Comparison of ENCODE assay signal across 32 cellular contexts in the genomic region with DNA sequence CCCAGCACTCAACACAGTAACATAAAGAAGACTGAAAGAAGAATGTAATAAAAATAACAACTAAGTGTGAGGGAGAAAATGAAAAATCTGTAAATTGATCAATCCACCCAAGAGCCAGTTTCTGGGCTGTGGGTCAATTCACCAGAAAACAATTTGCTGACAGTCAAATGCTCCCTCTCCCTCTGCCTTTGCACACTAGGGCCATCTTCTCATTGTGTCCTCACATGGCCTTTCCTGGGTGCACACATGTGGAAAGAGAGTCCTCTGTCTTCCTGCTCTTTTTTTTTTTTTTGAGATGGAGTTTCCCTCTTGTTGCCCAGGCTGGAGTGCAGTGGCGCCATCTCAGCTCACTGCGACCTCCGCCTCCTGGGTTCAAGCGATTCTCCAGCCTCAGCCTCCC. TPM values are rescaled to one million over a fixed set of nuclear protein-coding genes. Genes with fewer than 3 reads are reported as not detected.
DNase-seq lines count a peak whose midpoint lies in the region; ATAC-seq lines count a peak whose summit lies in the region.
"Had no signal": no experiment of that assay in that cellular context is flagged by ENCODE, and none has a peak within 500 bp of the region (broad histone marks: within the 10 kb centered on the region; RNA-seq: fewer than 3 reads in every experiment).

No MANE protein-coding gene starts in this region.

- 0 out of 2 replicates have a peak overlapping the region, but pooled peaks have one; percentile 8 for H2AFZ ChIP-seq in GM23248

- no peaks in the 10 kb centered on the region for H4K20me1 ChIP-seq in BLaER1 treated with 17β-estradiol and CSF1 and Interleukin-3, amounts not matched to agents 10 nM and 100 nM
- H4K20me1 ChIP-seq in GM23248 (ENCODE audit: insufficient read depth): no peaks in the 10 kb centered on the region

- H3K27me3 Mint-ChIP-seq in activated CD4-positive, alpha-beta memory T cell treated with anti-CD3 and anti-CD28 coated beads for 36 hours: no peaks in the 10 kb centered on the region
- H3K27me3 Mint-ChIP-seq in immature natural killer cell (ENCODE audit: low read depth in 3 of 3): peaks cover 0 to 3% (median 0%) of the 10 kb centered on the region in 3 donors
- H3K27me3 Mint-ChIP-seq: activated naive CD4-positive, alpha-beta T cell treated with anti-CD3 and anti-CD28 coated beads, Interleukin-2, amount 50 U/mL, for 24 hours had no signal

- H3K27me3 ChIP-seq in BLaER1 treated with 17β-estradiol and CSF1 and Interleukin-3, amounts not matched to agents 10 nM and 100 nM: no peaks in the 10 kb centered on the region
- H3K27me3 ChIP-seq in GM23248 (replicated peaks; ENCODE audit: insufficient read depth): no peaks in the 10 kb centered on the region
- H3K27me3 ChIP-seq: right lobe of liver, stomach, thyroid gland had no signal

- H3K9me3 ChIP-seq in BLaER1 treated with 17β-estradiol and CSF1 and Interleukin-3, amounts not matched to agents 10 nM and 100 nM (replicated peaks in 1 of 11): peaks cover 0 to 5% (median 0%) of the 10 kb centered on the region in 11 experiments; a peak in 1 of 22 replicates
- H3K9me3 ChIP-seq in GM23248 (ENCODE audit: low read depth): no peaks in the 10 kb centered on the region
- H3K9me3 ChIP-seq: right lobe of liver, stomach, thyroid gland had no signal

- 0 out of 22 replicates have a peak overlapping the region, but pooled peaks of 1 of the 11 experiments have one; percentile 2 for H3K9ac ChIP-seq in BLaER1 treated with 17β-estradiol and CSF1 and Interleukin-3, amounts not matched to agents 10 nM and 100 nM
- H3K9ac ChIP-seq in GM23248: no peak overlapping the region
- H3K9ac ChIP-seq: KMS-11 had no signal

- H3K27ac ChIP-seq in BLaER1 treated with 17β-estradiol and CSF1 and Interleukin-3, amounts not matched to agents 10 nM and 100 nM: peak overlapping the region in 9 of 11 experiments; percentile 39 to 83 (median 72); a peak in 16 of 22 replicates
- H3K27ac ChIP-seq in GM23248: no peak overlapping the region
- H3K27ac ChIP-seq: KMS-11, right lobe of liver, thyroid gland had no signal

- H3K9me2 ChIP-seq in GM23248 (ENCODE audit: insufficient read depth): no peaks in the 10 kb centered on the region

- no peak overlapping the region for H3K4me3 ChIP-seq in BLaER1 treated with 17β-estradiol and CSF1 and Interleukin-3, amounts not matched to agents 10 nM and 100 nM
- H3K4me3 ChIP-seq in GM23248: no peak overlapping the region
- H3K4me3 ChIP-seq: right lobe of liver, stomach, thyroid gland had no signal

- peak overlapping the region in 10 of 11 experiments; percentile 8 to 89 (median 74); a peak in 17 of 22 replicates for H3K4me2 ChIP-seq in BLaER1 treated with 17β-estradiol and CSF1 and Interleukin-3, amounts not matched to agents 10 nM and 100 nM
- no peak overlapping the region for H3K4me2 ChIP-seq in GM23248 (ENCODE audit: unreplicated experiment)
- H3K4me2 ChIP-seq: KMS-11 had no signal

- H3K36me3 ChIP-seq in BLaER1 treated with 17β-estradiol and CSF1 and Interleukin-3, amounts not matched to agents 10 nM and 100 nM: no peaks in the 10 kb centered on the region
- H3K36me3 ChIP-seq in GM23248 (ENCODE audit: low read depth): no peaks in the 10 kb centered on the region
- H3K36me3 ChIP-seq: right lobe of liver, stomach, thyroid gland had no signal

- H3K4me1 Mint-ChIP-seq in activated CD4-positive, alpha-beta memory T cell treated with anti-CD3 and anti-CD28 coated beads for 36 hours (ENCODE audit: low read depth): peaks cover 31% of the 10 kb centered on the region
- peaks cover 36 to 39% of the 10 kb centered on the region in 2 donors for H3K4me1 Mint-ChIP-seq in immature natural killer cell

- ATAC-seq in left lobe of liver (no peak), GM21737 (IDR thresholded peaks at IDR 0.05; ENCODE audit: unreplicated experiment) (no peak)
- ATAC-seq: PC-3, right lobe of liver, WTC11 had no signal

- CTCF ChIA-PET in activated CD4-positive, alpha-beta memory T cell treated with anti-CD3 and anti-CD28 coated beads for 36 hours (lab: Charles Lee): no interaction called here

- peaks cover 27 to 69% (median 39%) of the 10 kb centered on the region in 10 experiments for H3K4me1 ChIP-seq in BLaER1 treated with 17β-estradiol and CSF1 and Interleukin-3, amounts not matched to agents 10 nM and 100 nM
- H3K4me1 ChIP-seq in GM23248 (ENCODE audit: insufficient read depth): peaks cover 30% of the 10 kb centered on the region
- H3K4me1 ChIP-seq: right lobe of liver, thyroid gland had no signal

- no peaks in the 10 kb centered on the region for H3K9me3 Mint-ChIP-seq in activated CD4-positive, alpha-beta memory T cell treated with anti-CD3 and anti-CD28 coated beads for 36 hours
- no peaks in the 10 kb centered on the region for H3K9me3 Mint-ChIP-seq in immature natural killer cell
- H3K9me3 Mint-ChIP-seq: activated naive CD4-positive, alpha-beta T cell treated with anti-CD3 and anti-CD28 coated beads, Interleukin-2, amount 50 U/mL, for 24 hours; activated T-helper 2 cell treated with anti-CD3 and anti-CD28 coated beads, Interferon-gamma antibody, Interleukin-2, Interleukin-4, amounts not matched to agents 10 μg/mL and 5 μg/mL and 100 μg/mL, durations not matched to agents 14 hours and 24 hours and 36 hours; H9 had no signal

- intact Hi-C loops in activated CD4-positive, alpha-beta memory T cell treated with anti-CD3 and anti-CD28 coated beads for 36 hours (cut with micrococcal nuclease): loop anchor here (5.0 kb wide), 2 partner anchors 51 to 59 kb away; no protein-coding TSS in a partner anchor

- no peaks in the 10 kb centered on the region for H3K36me3 Mint-ChIP-seq in activated CD4-positive, alpha-beta memory T cell treated with anti-CD3 and anti-CD28 coated beads for 36 hours
- peaks cover 3 to 5% (median 4%) of the 10 kb centered on the region in 3 donors for H3K36me3 Mint-ChIP-seq in immature natural killer cell
- H3K36me3 Mint-ChIP-seq: activated naive CD4-positive, alpha-beta T cell treated with anti-CD3 and anti-CD28 coated beads, Interleukin-2, amount 50 U/mL, for 24 hours; WTC11 had no signal

- POLR2A ChIA-PET in activated CD4-positive, alpha-beta memory T cell treated with anti-CD3 and anti-CD28 coated beads for 36 hours (lab: Charles Lee): no interaction called here

- H3K79me2 ChIP-seq in GM23248 (ENCODE audit: insufficient read depth): no peaks in the 10 kb centered on the region

- DNase-seq in GM23248 (no peak), immature natural killer cell (no peak), superior temporal gyrus (ENCODE audit: extremely low spot score) (no peak), left lobe of liver (ENCODE audit: low spot score) (no peak)
- DNase-seq in activated CD4-positive, alpha-beta memory T cell treated with anti-CD3 and anti-CD28 coated beads for 36 hours: no peak
- DNase-seq: activated CD4-positive, alpha-beta T cell treated with anti-CD3 and anti-CD28 coated beads, Interleukin-2, amount 50 U/mL, for 1 hour; activated CD8-positive, alpha-beta memory T cell treated with anti-CD3 and anti-CD28 coated beads, Interleukin-2, amount 50 U/mL, for 48 hours; effector CD8-positive, alpha-beta T cell; H9; mesendoderm; NCI-H1417; NCI-H2029 treated with DMSO at 0.1 percent for 48 hours; NCI-H2227 treated with DMSO at 0.1 percent for 48 hours; NCI-H526; NK-92 treated with Interleukin-12 subunit alpha and Interleukin-12 subunit beta, amount 100 ng/mL, for 24 hours; PC-3; right lobe of liver; SHP77; stimulated activated CD4-positive, alpha-beta T cell treated with anti-CD3 and anti-CD28 coated beads, Interleukin-2, amount 100 ng/mL, for 48 hours; stomach; T1000; thyroid gland had no signal

- peaks cover 14% of the 10 kb centered on the region for H3F3A ChIP-seq in GM23248 (ENCODE audit: insufficient read depth)

- H3K27ac Mint-ChIP-seq in activated CD4-positive, alpha-beta memory T cell treated with anti-CD3 and anti-CD28 coated beads for 36 hours: peak overlapping the region; percentile 25
- peak overlapping the region; percentile 16 to 84 (median 59) for H3K27ac Mint-ChIP-seq in immature natural killer cell
- H3K27ac Mint-ChIP-seq: activated naive CD4-positive, alpha-beta T cell treated with anti-CD3 and anti-CD28 coated beads, Interleukin-2, amount 50 U/mL, for 24 hours; activated T-helper 2 cell treated with anti-CD3 and anti-CD28 coated beads, Interferon-gamma antibody, Interleukin-2, Interleukin-4, amounts not matched to agents 10 μg/mL and 5 μg/mL and 100 μg/mL, durations not matched to agents 14 hours and 24 hours and 36 hours; H9; WTC11 had no signal

- 100% methylated on average over 4 of the region's 4 CpGs for WGBS in GM23248 (ENCODE audit: low coverage in 1 of 2, low lambda C conversion rate in 2 of 2, missing lambda C conversion rate in 2 of 2), 2 experiments

- no peak overlapping the region for H3K4me3 Mint-ChIP-seq in activated CD4-positive, alpha-beta memory T cell treated with anti-CD3 and anti-CD28 coated beads for 36 hours
- peak overlapping the region in 1 of 5 donors; percentile 28 for H3K4me3 Mint-ChIP-seq in immature natural killer cell
- H3K4me3 Mint-ChIP-seq: activated naive CD4-positive, alpha-beta T cell treated with anti-CD3 and anti-CD28 coated beads, Interleukin-2, amount 50 U/mL, for 24 hours; H9; WTC11 had no signal

- in situ Hi-C loops in GM23248 (cut with MboI): no loop called here

RNA-seq across cellular contexts. Expression of a gene that starts 18.4 kb away (rescaled TPM):
- total RNA-seq in GM23248 (2014; rRNA removed; shearing (Covaris generic)): 388 and 407 TPM in 2 replicates
- polyA plus RNA-seq in GM23248 (2016; fragmentation: Nextera tagmentation; extraction: Ambion mirVana) (498 and 506 TPM in 2 replicates), immature natural killer cell (100 to 1,000 TPM in 2 of 3 donors, 10 to 100 TPM in 1; 82.6 to 137 (median 128) TPM)
- total RNA-seq in activated CD4-positive, alpha-beta memory T cell treated with anti-CD3 and anti-CD28 coated beads for 36 hours: 10 to 100 TPM; 53.2 to 54.6 TPM
- total RNA-seq in left lobe of liver: 20.5 TPM

RNA-seq across cellular contexts. Expression of a gene that starts 53.9 kb away (rescaled TPM):
- total RNA-seq in GM23248 (2014; rRNA removed; shearing (Covaris generic)): not detected in 2 replicates
- polyA plus RNA-seq in GM23248 (2016; fragmentation: Nextera tagmentation; extraction: Ambion mirVana) (not detected in 2 replicates), immature natural killer cell (not detected)
- not detected for total RNA-seq in activated CD4-positive, alpha-beta memory T cell treated with anti-CD3 and anti-CD28 coated beads for 36 hours
- total RNA-seq in left lobe of liver: not detected
- total RNA-seq: activated T-helper 2 cell treated with anti-CD3 and anti-CD28 coated beads, Interferon-gamma antibody, Interleukin-2, Interleukin-4, amounts not matched to agents 10 μg/mL and 5 μg/mL and 100 μg/mL, durations not matched to agents 14 hours and 24 hours and 36 hours; bronchial epithelial cell; PC-3; posterior vena cava; right lobe of liver had no signal
- polyA plus RNA-seq: AG04450, BJ had no signal
